ENCODE assay signal across 22 cellular contexts in genomic region chr5:165232187-165232586, GRCh38.
"Had no signal": no experiment of that assay in that cellular context is flagged by ENCODE, and none has a peak within 500 bp of the region (broad histone marks: within the 10 kb centered on the region; RNA-seq: fewer than 3 reads in every experiment).

No MANE protein-coding gene starts in this region.

- H3K27ac ChIP-seq: dorsolateral prefrontal cortex, epithelial cell of prostate, esophagus muscularis mucosa, gastrocnemius medialis, heart right ventricle, neutrophil, sigmoid colon, skin epidermis, stomach, thoracic aorta, transverse colon had no signal

- H3K4me3 ChIP-seq: dorsolateral prefrontal cortex, esophagus muscularis mucosa, gastrocnemius medialis, heart right ventricle, mucosa of descending colon, sigmoid colon, skin epidermis, stomach, thoracic aorta, transverse colon had no signal

- H3K27me3 ChIP-seq: esophagus muscularis mucosa, gastrocnemius medialis, heart right ventricle, neutrophil, sigmoid colon, stomach, transverse colon had no signal

- ATAC-seq: gastrocnemius medialis; heart right ventricle; mucosa of descending colon; naive thymus-derived CD8-positive, alpha-beta T cell had no signal

- H3K4me1 ChIP-seq: esophagus muscularis mucosa, gastrocnemius medialis, heart right ventricle, sigmoid colon, transverse colon had no signal

- H3K36me3 ChIP-seq: esophagus muscularis mucosa, gastrocnemius medialis, heart right ventricle, neutrophil, sigmoid colon, stomach, thoracic aorta, transverse colon had no signal

- DNase-seq: central memory CD4-positive, alpha-beta T cell; cortex of kidney; dorsolateral prefrontal cortex; effector memory CD4-positive, alpha-beta T cell; gastrocnemius medialis; heart right ventricle; hypothalamus; mammary epithelial cell; mucosa of descending colon; naive thymus-derived CD8-positive, alpha-beta T cell; posterior cingulate gyrus; sigmoid colon; stimulated activated CD4-positive, alpha-beta T cell treated with anti-CD3 and anti-CD28 coated beads, Interleukin-12 subunit alpha, Interleukin-12 subunit beta, amount 100 ng/mL, for 4 hours; stimulated activated naive CD4-positive, alpha-beta T cell; stomach; substantia nigra; transverse colon had no signal

- H3K9me3 ChIP-seq: esophagus muscularis mucosa, gastrocnemius medialis, mucosa of descending colon, neutrophil, sigmoid colon, thoracic aorta, transverse colon had no signal
